Comparison of ENCODE assay signal across 38 cellular contexts in genomic region chr17:81370304-81370703, GRCh38. TPM values are rescaled to one million over a fixed set of nuclear protein-coding genes. Genes with fewer than 3 reads are reported as not detected.
"Had no signal": no experiment of that assay in that cellular context is flagged by ENCODE, and none has a peak within 500 bp of the region (broad histone marks: within the 10 kb centered on the region; RNA-seq: fewer than 3 reads in every experiment).

No MANE protein-coding gene starts in this region.

- H3K36me3 ChIP-seq: adrenal gland, brain microvascular endothelial cell, breast epithelium had no signal

- H3K4me3 Mint-ChIP-seq: activated B cell treated with CpG ODN at 0.5 μM for 24 hours; activated CD4-positive, alpha-beta memory T cell treated with anti-CD3 and anti-CD28 coated beads for 36 hours; activated CD4-positive, alpha-beta T cell treated with anti-CD3 and anti-CD28 coated beads, Interleukin-2, amount 10 ng/mL, durations not matched to agents 24 days and 14 days; activated CD8-positive, alpha-beta T cell treated with anti-CD3 and anti-CD28 coated beads for 36 hours; activated naive CD4-positive, alpha-beta T cell treated with anti-CD3 and anti-CD28 coated beads for 36 hours; activated naive CD8-positive, alpha-beta T cell treated with anti-CD3 and anti-CD28 coated beads for 36 hours; activated T-cell treated with anti-CD3 and anti-CD28 coated beads, Interleukin-2, amount 50 U/mL, for 4 hours; activated T-cell treated with anti-CD3 and anti-CD28 coated beads, Interleukin-2, amount 50 U/mL, for 72 hours; activated T-helper 1 cell treated with anti-CD3 and anti-CD28 coated beads, Interleukin-12 subunit alpha, Interleukin-12 subunit beta, Interleukin-2, Interleukin-4 antibody, amounts not matched to agents 30 ng/mL and 10 ng/mL and 1 ng/mL, durations not matched to agents 14 hours and 24 hours and 36 hours; activated T-helper 17 cell treated with anti-CD3 and anti-CD28 coated beads, Interleukin-2, amount 50 U/mL, for 72 hours; T-helper 1 cell treated with Interleukin-12 subunit alpha and Interleukin-12 subunit beta and Interleukin-4 antibody, amounts not matched to agents 30 μg/mL and 1 μg/mL, for 36 hours; T-helper 2 cell treated with Interferon-gamma antibody and Interleukin-4, amounts not matched to agents 5 μg/mL and 100 μg/mL, for 36 hours had no signal

- H3K36me3 Mint-ChIP-seq: activated CD4-positive, alpha-beta memory T cell treated with anti-CD3 and anti-CD28 coated beads for 36 hours; activated naive CD4-positive, alpha-beta T cell treated with anti-CD3 and anti-CD28 coated beads, Interleukin-2, amount 50 U/mL, for 72 hours; activated naive CD8-positive, alpha-beta T cell treated with anti-CD3 and anti-CD28 coated beads for 36 hours had no signal

- FAIRE-seq: astrocyte, TTC549 had no signal

- H3K27me3 ChIP-seq: adrenal gland, body of pancreas, brain microvascular endothelial cell had no signal

- H3K4me1 ChIP-seq: breast epithelium had no signal

- H3K9me3 Mint-ChIP-seq: activated B cell treated with CpG ODN at 0.5 μM for 24 hours; activated CD4-positive, alpha-beta memory T cell treated with anti-CD3 and anti-CD28 coated beads for 36 hours; activated CD4-positive, alpha-beta T cell treated with anti-CD3 and anti-CD28 coated beads, Interleukin-2, amount 10 ng/mL, durations not matched to agents 24 days and 14 days; activated CD8-positive, alpha-beta T cell treated with anti-CD3 and anti-CD28 coated beads for 36 hours; activated naive CD4-positive, alpha-beta T cell treated with anti-CD3 and anti-CD28 coated beads for 36 hours; activated naive CD4-positive, alpha-beta T cell treated with anti-CD3 and anti-CD28 coated beads, Interleukin-2, amount 50 U/mL, for 72 hours; activated naive CD8-positive, alpha-beta T cell treated with anti-CD3 and anti-CD28 coated beads for 36 hours; activated T-cell treated with anti-CD3 and anti-CD28 coated beads, Interleukin-2, amount 50 U/mL, for 4 hours; activated T-cell treated with anti-CD3 and anti-CD28 coated beads, Interleukin-2, amount 50 U/mL, for 72 hours; activated T-helper 1 cell treated with anti-CD3 and anti-CD28 coated beads, Interleukin-12 subunit alpha, Interleukin-12 subunit beta, Interleukin-2, Interleukin-4 antibody, amounts not matched to agents 30 ng/mL and 10 ng/mL and 1 ng/mL, durations not matched to agents 14 hours and 24 hours and 36 hours; activated T-helper 17 cell treated with anti-CD3 and anti-CD28 coated beads, Interleukin-2, amount 50 U/mL, for 72 hours; T-helper 1 cell treated with Interleukin-12 subunit alpha and Interleukin-12 subunit beta and Interleukin-4 antibody, amounts not matched to agents 30 μg/mL and 1 μg/mL, for 36 hours; T-helper 2 cell treated with Interferon-gamma antibody and Interleukin-4, amounts not matched to agents 5 μg/mL and 100 μg/mL, for 36 hours had no signal

- H3K4me3 ChIP-seq: adrenal gland, body of pancreas, breast epithelium had no signal

- H3K9me3 ChIP-seq: adrenal gland, body of pancreas, breast epithelium had no signal

- H3K4me1 Mint-ChIP-seq: activated T-helper 17 cell treated with anti-CD3 and anti-CD28 coated beads, Interleukin-2, amount 50 U/mL, for 72 hours had no signal

- DNase-seq: activated B cell treated with CpG ODN at 0.5 μM for 24 hours; activated CD4-positive, alpha-beta memory T cell treated with anti-CD3 and anti-CD28 coated beads for 36 hours; activated CD4-positive, alpha-beta T cell treated with anti-CD3 and anti-CD28 coated beads for 4 hours; activated CD4-positive, alpha-beta T cell treated with anti-CD3 and anti-CD28 coated beads, Interleukin-2, amount 10 ng/mL, durations not matched to agents 24 days and 14 days; activated CD4-positive, alpha-beta T cell treated with anti-CD3 and anti-CD28 coated beads, Interleukin-2, amount 50 U/mL, for 1 hour; activated CD4-positive, alpha-beta T cell treated with anti-CD3 and anti-CD28 coated beads, Interleukin-2, amount 50 U/mL, for 4 hours; activated CD4-positive, CD25-positive, alpha-beta regulatory T cell treated with anti-CD3 and anti-CD28 coated beads, Interleukin-2, amount 50 U/mL, for 72 hours; activated CD8-positive, alpha-beta memory T cell treated with anti-CD3 and anti-CD28 coated beads, Interleukin-2, amount 50 U/mL, for 4 hours; activated CD8-positive, alpha-beta T cell treated with anti-CD3 and anti-CD28 coated beads for 36 hours; activated effector memory CD4-positive, alpha-beta T cell treated with anti-CD3 and anti-CD28 coated beads, Interleukin-2, amount 50 U/mL, for 16 hours; activated gamma-delta T cell treated with Interleukin-2 at 50 U/mL for 16 hours; activated naive CD4-positive, alpha-beta T cell; activated naive CD4-positive, alpha-beta T cell treated with anti-CD3 and anti-CD28 coated beads for 36 hours; activated naive CD4-positive, alpha-beta T cell treated with anti-CD3 and anti-CD28 coated beads, Interleukin-2, amount 50 U/mL, for 16 hours; activated naive CD8-positive, alpha-beta T cell treated with anti-CD3 and anti-CD28 coated beads for 36 hours; activated T-cell treated with anti-CD3 and anti-CD28 coated beads for 4 hours; activated T-cell treated with anti-CD3 and anti-CD28 coated beads, Interleukin-2, amount 50 U/mL, for 1 hour; activated T-cell treated with anti-CD3 and anti-CD28 coated beads, Interleukin-2, amount 50 U/mL, for 4 hours; activated T-cell treated with anti-CD3 and anti-CD28 coated beads, Interleukin-2, amount 50 U/mL, for 72 hours; adrenal gland; amniotic stem cell; aorta; body of pancreas; brain microvascular endothelial cell; central memory CD4-positive, alpha-beta T cell; T-helper 1 cell; T-helper 2 cell; T-helper 9 cell had no signal

- ATAC-seq: activated CD8-positive, alpha-beta T cell treated with anti-CD3 and anti-CD28 coated beads for 36 hours; activated naive CD4-positive, alpha-beta T cell treated with anti-CD3 and anti-CD28 coated beads, Interleukin-2, amount 50 U/mL, for 72 hours; activated T-cell treated with anti-CD3 and anti-CD28 coated beads, Interleukin-2, amount 50 U/mL, for 4 hours; activated T-cell treated with anti-CD3 and anti-CD28 coated beads, Interleukin-2, amount 50 U/mL, for 72 hours; activated T-helper 17 cell treated with anti-CD3 and anti-CD28 coated beads, Interleukin-2, amount 50 U/mL, for 72 hours; body of pancreas had no signal

- H3K27ac ChIP-seq: adrenal gland, body of pancreas, brain microvascular endothelial cell, breast epithelium, VCaP had no signal

- H3K27ac Mint-ChIP-seq: activated B cell treated with CpG ODN at 0.5 μM for 24 hours; activated CD4-positive, alpha-beta memory T cell treated with anti-CD3 and anti-CD28 coated beads for 36 hours; activated CD4-positive, alpha-beta T cell treated with anti-CD3 and anti-CD28 coated beads, Interleukin-2, amount 10 ng/mL, durations not matched to agents 24 days and 14 days; activated CD8-positive, alpha-beta T cell treated with anti-CD3 and anti-CD28 coated beads for 36 hours; activated naive CD4-positive, alpha-beta T cell treated with anti-CD3 and anti-CD28 coated beads for 36 hours; activated naive CD4-positive, alpha-beta T cell treated with anti-CD3 and anti-CD28 coated beads, Interleukin-2, amount 50 U/mL, for 72 hours; activated naive CD8-positive, alpha-beta T cell treated with anti-CD3 and anti-CD28 coated beads for 36 hours; activated T-cell treated with anti-CD3 and anti-CD28 coated beads, Interleukin-2, amount 50 U/mL, for 72 hours; activated T-helper 1 cell treated with anti-CD3 and anti-CD28 coated beads, Interleukin-12 subunit alpha, Interleukin-12 subunit beta, Interleukin-2, Interleukin-4 antibody, amounts not matched to agents 30 ng/mL and 10 ng/mL and 1 ng/mL, durations not matched to agents 14 hours and 24 hours and 36 hours; activated T-helper 17 cell treated with anti-CD3 and anti-CD28 coated beads, Interleukin-2, amount 50 U/mL, for 72 hours; T-helper 1 cell treated with Interleukin-12 subunit alpha and Interleukin-12 subunit beta and Interleukin-4 antibody, amounts not matched to agents 30 μg/mL and 1 μg/mL, for 36 hours; T-helper 2 cell treated with Interferon-gamma antibody and Interleukin-4, amounts not matched to agents 5 μg/mL and 100 μg/mL, for 36 hours had no signal

RNA-seq across cellular contexts. Expression of gene BAHCC1, which starts 25.0 kb away (rescaled TPM):
- total RNA-seq: activated CD4-positive, alpha-beta T cell treated with anti-CD3 and anti-CD28 coated beads, Interleukin-2, amount 10 ng/mL, durations not matched to agents 24 days and 14 days; activated CD8-positive, alpha-beta memory T cell treated with anti-CD3 and anti-CD28 coated beads for 36 hours had no signal
